Comparison of ENCODE assay signal across 15 cellular contexts in the genomic region with DNA sequence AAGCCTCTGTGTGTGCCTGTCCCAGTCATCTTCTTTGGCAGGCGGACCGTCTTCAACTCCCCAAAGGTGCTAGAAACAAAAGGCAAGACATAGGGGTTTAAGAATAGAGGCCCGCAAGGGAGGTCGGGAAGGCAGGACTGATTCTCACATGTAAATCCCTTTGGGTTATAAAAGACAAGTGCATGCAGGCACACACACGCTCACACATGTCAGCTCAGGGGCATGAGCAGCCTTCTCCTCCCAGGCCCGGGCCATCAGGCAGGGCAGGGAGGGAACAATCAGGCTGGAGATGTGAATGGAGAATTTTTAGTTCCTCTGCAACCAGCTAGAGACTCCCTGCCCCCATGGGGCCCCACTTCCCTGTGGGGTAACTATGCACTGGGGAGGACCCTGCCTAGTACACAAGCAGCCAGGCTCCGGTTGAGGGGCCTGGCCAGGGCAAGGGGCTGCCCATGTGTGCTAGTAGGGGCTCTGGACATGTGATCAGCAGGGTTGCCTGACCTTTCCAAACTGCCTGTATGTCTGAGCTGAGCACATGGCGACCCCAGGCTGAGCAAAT.
"Had no signal": no experiment of that assay in that cellular context is flagged by ENCODE, and none has a peak within 500 bp of the region (broad histone marks: within the 10 kb centered on the region; RNA-seq: fewer than 3 reads in every experiment).

No MANE protein-coding gene starts in this region.

- H3K27me3 ChIP-seq: gastroesophageal sphincter, pancreas, stomach had no signal

- H3K4me3 ChIP-seq: gastroesophageal sphincter, pancreas, stomach, thoracic aorta had no signal

- H3K27ac ChIP-seq: gastroesophageal sphincter, pancreas, stomach, thoracic aorta had no signal

- H3K9me3 ChIP-seq: gastroesophageal sphincter, pancreas, stomach, thoracic aorta had no signal

- DNase-seq: activated CD4-positive, alpha-beta memory T cell treated with anti-CD3 and anti-CD28 coated beads, Interleukin-2, amount 10 ng/mL, durations not matched to agents 7 days and 5 days; activated CD8-positive, alpha-beta memory T cell treated with anti-CD3 and anti-CD28 coated beads, Interleukin-2, amount 50 U/mL, for 4 hours; activated gamma-delta T cell treated with Interleukin-2 at 50 U/mL for 16 hours; activated naive CD8-positive, alpha-beta T cell treated with anti-CD3 and anti-CD28 coated beads, Interleukin-2, amount 10 ng/mL, durations not matched to agents 7 days and 5 days; activated T-cell treated with anti-CD3 and anti-CD28 coated beads, Interleukin-2, amount 50 U/mL, for 72 hours; anterior cingulate cortex; left ventricle myocardium superior; mesendoderm; nephron progenitor cell; pancreas; stimulated activated CD4-positive, alpha-beta T cell treated with anti-CD3 and anti-CD28 coated beads, Interleukin-15, amount 100 ng/mL, for 24 hours; stimulated activated CD4-positive, alpha-beta T cell treated with anti-CD3 and anti-CD28 coated beads, Interleukin-4, amount 100 ng/mL, for 4 hours; stomach had no signal

- H3K4me1 ChIP-seq: pancreas had no signal

- ATAC-seq: activated T-cell treated with anti-CD3 and anti-CD28 coated beads, Interleukin-2, amount 50 U/mL, for 72 hours; gastroesophageal sphincter; left ventricle myocardium superior; pancreas had no signal
